ENCODE assay signal across 8 cellular contexts in the genomic region with DNA sequence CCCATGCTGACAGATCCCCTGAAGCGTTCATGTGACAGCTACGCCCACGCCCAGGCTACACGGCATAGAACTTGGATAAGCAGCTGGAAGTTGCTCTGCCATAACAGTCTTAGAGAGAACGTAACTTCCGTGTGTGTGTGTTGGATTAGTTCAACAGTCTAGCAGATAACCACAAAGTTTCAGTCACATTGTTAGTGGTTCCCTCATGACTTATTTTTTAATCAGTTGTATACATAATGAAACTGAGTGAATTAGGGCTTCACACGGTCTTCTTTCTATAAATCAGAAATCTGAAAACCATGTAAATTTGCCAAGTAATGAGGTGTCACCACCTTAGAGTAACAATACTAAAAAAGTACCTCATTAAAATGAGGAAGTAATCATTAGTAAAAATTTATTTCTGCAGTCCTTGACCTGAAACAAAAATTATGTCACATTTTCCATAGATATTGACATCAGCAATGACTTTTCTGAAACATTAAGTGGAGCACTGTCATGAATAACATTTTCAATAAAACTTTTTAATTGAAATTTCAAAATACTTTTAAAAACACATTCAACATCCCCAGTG. TPM values are rescaled to one million over a fixed set of nuclear protein-coding genes. Genes with fewer than 3 reads are reported as not detected.
A peak's percentile ranks its signal among the peaks of the same experiment; 100 is the strongest.
DNase-seq lines count a peak whose midpoint lies in the region; ATAC-seq, FAIRE-seq and TF ChIP-seq lines count a peak whose summit lies in the region.

No MANE protein-coding gene starts in this region.

- peak overlapping the region; percentile 81 for H3K27ac ChIP-seq in epithelial cell of prostate

- no peak for TF ChIP-seq POLR2A in GM12892 (IDR thresholded peaks at IDR 0.05; ENCODE audit: low read depth, low read length)

- DNase-seq in GM12892 (ENCODE audit: insufficient read length) (no peak), epithelial cell of prostate (ENCODE audit: low read depth, low spot score) (no peak), hypothalamus (lab: John Stamatoyannopoulos, UW) (no peak), inferior parietal cortex (ENCODE audit: extremely low spot score) (no peak), SIG-M5 (lab: John Stamatoyannopoulos, UW) (no peak), epidermal melanocyte (ENCODE audit: insufficient read length, low spot score) (no peak)

- FAIRE-seq in GM12892 (lab: Jason Lieb, UNC) = peak; percentile 97

- ATAC-seq in GM21381 (IDR thresholded peaks at IDR 0.05; ENCODE audit: unreplicated experiment) (peak; percentile 81), HG03460 (IDR thresholded peaks at IDR 0.05; ENCODE audit: unreplicated experiment) (peak; percentile 79)

RNA-seq across cellular contexts. Expression of gene MACC1, which starts 21.7 kb away (rescaled TPM):
- polyA plus RNA-seq in GM12892 (2012; ENCODE audit: missing spikeins) = 12.8 TPM
